Comparison of ENCODE assay signal across 14 cellular contexts in genomic region chr2:132774189-132774588, GRCh38.
DNase-seq lines count a peak whose midpoint lies in the region; ATAC-seq, FAIRE-seq and TF ChIP-seq lines count a peak whose summit lies in the region.
"Had no signal": no experiment of that assay in that cellular context is flagged by ENCODE, and none has a peak within 500 bp of the region (broad histone marks: within the 10 kb centered on the region; RNA-seq: fewer than 3 reads in every experiment).

No MANE protein-coding gene starts in this region.

- H3K4me1 ChIP-seq in colonic mucosa: no peaks in the 10 kb centered on the region

- no peaks in the 10 kb centered on the region for H3K36me3 ChIP-seq in colonic mucosa

- H3K4me3 ChIP-seq in colonic mucosa: no peak overlapping the region
- H3K4me3 ChIP-seq: GM23338 had no signal

- H3K27ac ChIP-seq in colonic mucosa: no peak overlapping the region

- DNase-seq in RCC 7860 (ENCODE audit: low spot score) (peak; percentile 53), fibroblast of peridontal ligament (ENCODE audit: extremely low read depth) (peak; percentile 52), kidney glomerular epithelial cell (lab: John Stamatoyannopoulos, UW) (peak; percentile 44), colonic mucosa (no peak), Right ventricle myocardium inferior (ENCODE audit: missing footprints) (no peak)
- DNase-seq in activated CD4-positive, alpha-beta T cell treated with anti-CD3 and anti-CD28 coated beads for 4 hours: no peak
- no peak for DNase-seq in stimulated activated CD4-positive, alpha-beta T cell treated with anti-CD3 and anti-CD28 coated beads, Interleukin-4, amount 100 ng/mL, for 24 hours
- DNase-seq: CD8-positive, alpha-beta T cell; COR-L47; DND-41; GDM1; H7 had no signal

- no peak for TF ChIP-seq CTCF in colonic mucosa (IDR thresholded peaks at IDR 0.05)

- H3K9ac ChIP-seq in colonic mucosa (ENCODE audit: low read depth in 2 of 2, low read length in 2 of 2): no peak overlapping the region

- no peak for ATAC-seq in Right ventricle myocardium inferior
- ATAC-seq: CD8-positive, alpha-beta T cell; GM23338 had no signal

- FAIRE-seq in RCC 7860 (lab: Jason Lieb, UNC): peak; percentile 94
- FAIRE-seq: A204.1 had no signal

- H3K9me3 ChIP-seq in colonic mucosa: no peaks in the 10 kb centered on the region

- H3K27me3 ChIP-seq in colonic mucosa: no peaks in the 10 kb centered on the region

- intact Hi-C loops in colonic mucosa (cut with DNase I): no loop called here
- intact Hi-C loops in Right ventricle myocardium inferior (cut with DNase I): no loop called here

Comparison
In these comparisons a context has a peak if more than half of its experiments do, and no peak if none do; other contexts are left out.
1. DNase-seq: peak in RCC 7860 (single experiment), fibroblast of peridontal ligament (single experiment) and kidney glomerular epithelial cell (single experiment); none in activated CD4-positive, alpha-beta T cell treated with anti-CD3 and anti-CD28 coated beads for 4 hours (0 of 2), stimulated activated CD4-positive, alpha-beta T cell treated with anti-CD3 and anti-CD28 coated beads, Interleukin-4, amount 100 ng/mL, for 24 hours (single experiment), colonic mucosa (single experiment) and Right ventricle myocardium inferior (single experiment).